In the genomic region with DNA sequence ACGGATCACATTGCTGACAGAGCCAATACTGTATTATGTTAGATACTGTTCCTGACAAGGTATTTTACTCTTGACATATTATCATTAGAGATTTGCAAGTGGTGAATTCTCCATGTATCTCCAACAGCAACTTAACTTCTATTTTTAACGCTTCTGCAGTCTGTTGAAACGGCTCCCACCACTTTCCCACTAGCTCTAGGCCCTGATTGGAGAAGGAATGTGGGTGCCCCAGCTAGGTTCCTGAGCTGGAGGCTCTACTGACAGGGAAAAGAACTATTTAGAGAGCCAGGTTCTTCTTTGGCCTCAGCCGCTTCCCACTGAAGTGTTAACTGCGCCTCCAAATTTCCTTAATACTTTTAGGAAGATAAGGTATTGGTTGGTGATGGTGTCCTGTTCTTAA, we compare ENCODE assay signal across 24 cellular contexts.
"Had no signal": no experiment of that assay in that cellular context is flagged by ENCODE, and none has a peak within 500 bp of the region (broad histone marks: within the 10 kb centered on the region; RNA-seq: fewer than 3 reads in every experiment).

No MANE protein-coding gene starts in this region.

- H3K36me3 ChIP-seq: MG63, Peyer's patch had no signal

- H3K27ac ChIP-seq: PC-9, Peyer's patch had no signal

- H3K9me3 ChIP-seq: MG63, Peyer's patch, SK-N-SH had no signal

- ATAC-seq: HepG2 had no signal

- DNase-seq: IMR-90, Karpas-422, KG1, MG63, NCI-H1092, NCI-H1105 treated with DMSO at 0.1 percent for 48 hours, NCI-H1417 treated with DMSO at 0.1 percent for 48 hours, NCI-H146, NCI-H187, NCI-H2029, NCI-H2081 treated with DMSO at 0.1 percent for 48 hours, NCI-H2171, NCI-H226, NCI-H446, NCI-H510A, NCI-H524 treated with DMSO at 0.1 percent for 48 hours, NCI-H69, NCI-H774, OCI-M1, PC-9, Peyer's patch, SHP77, SK-N-SH had no signal

- H3K4me2 ChIP-seq: PC-9, SK-N-SH had no signal

- H3K27me3 ChIP-seq: MG63, Peyer's patch had no signal

- H2AFZ ChIP-seq: PC-9 had no signal

- H3K9me2 ChIP-seq: SK-N-SH had no signal

- H3K4me3 ChIP-seq: MG63, PC-9, Peyer's patch had no signal

- H3K9ac ChIP-seq: SK-N-SH had no signal
